Comparison of ENCODE assay signal across 20 cellular contexts in the genomic region with DNA sequence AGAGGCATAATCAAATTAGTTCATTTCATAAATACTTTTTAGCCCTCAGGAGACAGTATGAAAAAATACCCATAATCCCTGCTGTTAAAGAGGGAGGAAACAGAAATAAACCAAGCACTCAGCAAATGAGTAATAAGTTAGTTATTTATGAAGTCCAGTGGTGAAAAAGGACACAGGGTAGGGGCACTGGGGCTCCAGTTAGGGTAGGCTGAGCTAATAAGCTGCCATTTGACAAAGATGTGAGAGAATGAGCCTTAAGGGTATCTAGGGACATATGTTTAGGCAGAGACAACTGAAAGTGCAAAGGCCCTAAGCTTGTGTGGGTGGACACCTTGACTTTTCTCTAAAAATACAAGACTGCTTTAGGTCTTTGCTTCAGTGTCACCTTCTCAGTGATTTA.
A peak's percentile ranks its signal among the peaks of the same experiment; 100 is the strongest.
DNase-seq lines count a peak whose midpoint lies in the region; ATAC-seq and TF ChIP-seq lines count a peak whose summit lies in the region.
"Had no signal": no experiment of that assay in that cellular context is flagged by ENCODE, and none has a peak within 500 bp of the region (broad histone marks: within the 10 kb centered on the region; RNA-seq: fewer than 3 reads in every experiment).

No MANE protein-coding gene starts in this region.

- peak; percentile 4 for DNase-seq in A172 (ENCODE audit: low spot score)
- DNase-seq in astrocyte of the spinal cord (ENCODE audit: low read depth, low spot score), result peak; percentile 5
- no peak for DNase-seq in NCI-H2081 treated with DMSO at 0.1 percent for 48 hours (lab: John Stamatoyannopoulos, UW)
- DNase-seq in C1 segment of cervical spinal cord (lab: John Stamatoyannopoulos, UW), result no peak
- DNase-seq in DMS153 (lab: John Stamatoyannopoulos, UW), result no peak
- DNase-seq: adrenal gland, cerebellar nuclear complex, islet precursor cell, natural killer cell, NCI-H1930, NCI-H510A, posterior cingulate gyrus, SJCRH30, thyroid gland had no signal

- ATAC-seq in GM21619 (IDR thresholded peaks at IDR 0.05; ENCODE audit: unreplicated experiment), result peak; percentile 51
- peak; percentile 63 for ATAC-seq in HG03432 (IDR thresholded peaks at IDR 0.05; ENCODE audit: unreplicated experiment)
- ATAC-seq in HG03342 (IDR thresholded peaks at IDR 0.05; ENCODE audit: unreplicated experiment), result no peak
- ATAC-seq: activated CD4-positive, CD25-positive, alpha-beta regulatory T cell treated with anti-CD3 and anti-CD28 coated beads, Interleukin-2, amount 50 U/mL, for 24 hours; natural killer cell; stimulated activated effector memory CD8-positive, alpha-beta T cell treated with anti-CD3 and anti-CD28 coated beads, Interleukin-12 subunit alpha, Interleukin-12 subunit beta, amount 100 ng/mL, for 72 hours had no signal

- in situ Hi-C loops in astrocyte of the spinal cord (cut with HindIII; ENCODE audit: low sequenced_read_pairs), result no loop called here

- H3K4me3 ChIP-seq in astrocyte of the spinal cord (ENCODE audit: low read depth, low read length), result no peak overlapping the region
- H3K4me3 ChIP-seq: adrenal gland, BLaER1, SJCRH30, thyroid gland had no signal

- no peak for TF ChIP-seq CTCF in astrocyte of the spinal cord (IDR thresholded peaks at IDR 0.05; ENCODE audit: low read depth, low read length)

Comparison
In these comparisons a context has a peak if more than half of its experiments do, and no peak if none do; other contexts are left out.
1. DNase-seq: peak in A172 (single experiment) and astrocyte of the spinal cord (single experiment); none in NCI-H2081 treated with DMSO at 0.1 percent for 48 hours (single experiment), C1 segment of cervical spinal cord (0 of 14) and DMS153 (single experiment).